1 cellular context compared by ENCODE assay signal in genomic region chr12:51390457-51391046, GRCh38.
A peak's percentile ranks its signal among the peaks of the same experiment; 100 is the strongest.
TF ChIP-seq lines count a peak whose summit lies in the region.

No MANE protein-coding gene starts in this region.

TF ChIP-seq in K562, 482 proteins besides CTCF, POLR2A, EP300 and RAD21:
- TF ChIP-seq ZBTB11 (CRISPR knock-in tag; IDR thresholded peaks at IDR 0.05): no peak
- peak; percentile 10 for TF ChIP-seq HMGN3 (IDR thresholded peaks at IDR 0.05; ENCODE audit: borderline replicate concordance, extremely low read depth, insufficient read length, low read depth, low read length)
- TF ChIP-seq SPI1 (IDR thresholded peaks at IDR 0.05; ENCODE audit: borderline replicate concordance, low read depth, low read length): peak; percentile 91
- TF ChIP-seq HINFP (tag; conservative IDR thresholded peaks at IDR 0.05; ENCODE audit: low read depth): no peak
- TF ChIP-seq ZNF143 (CRISPR knock-in tag; IDR thresholded peaks at IDR 0.05): 0 out of 2 replicates have a peak, but pooled peaks have one; percentile 43
- TF ChIP-seq PTTG1 (tag; IDR thresholded peaks at IDR 0.05; ENCODE audit: low read depth): no peak
- TF ChIP-seq SP1 (CRISPR knock-in tag; IDR thresholded peaks at IDR 0.05): 0 out of 2 replicates have a peak, but pooled peaks have one; percentile 18
